8 cellular contexts compared by ENCODE assay signal in the genomic region with DNA sequence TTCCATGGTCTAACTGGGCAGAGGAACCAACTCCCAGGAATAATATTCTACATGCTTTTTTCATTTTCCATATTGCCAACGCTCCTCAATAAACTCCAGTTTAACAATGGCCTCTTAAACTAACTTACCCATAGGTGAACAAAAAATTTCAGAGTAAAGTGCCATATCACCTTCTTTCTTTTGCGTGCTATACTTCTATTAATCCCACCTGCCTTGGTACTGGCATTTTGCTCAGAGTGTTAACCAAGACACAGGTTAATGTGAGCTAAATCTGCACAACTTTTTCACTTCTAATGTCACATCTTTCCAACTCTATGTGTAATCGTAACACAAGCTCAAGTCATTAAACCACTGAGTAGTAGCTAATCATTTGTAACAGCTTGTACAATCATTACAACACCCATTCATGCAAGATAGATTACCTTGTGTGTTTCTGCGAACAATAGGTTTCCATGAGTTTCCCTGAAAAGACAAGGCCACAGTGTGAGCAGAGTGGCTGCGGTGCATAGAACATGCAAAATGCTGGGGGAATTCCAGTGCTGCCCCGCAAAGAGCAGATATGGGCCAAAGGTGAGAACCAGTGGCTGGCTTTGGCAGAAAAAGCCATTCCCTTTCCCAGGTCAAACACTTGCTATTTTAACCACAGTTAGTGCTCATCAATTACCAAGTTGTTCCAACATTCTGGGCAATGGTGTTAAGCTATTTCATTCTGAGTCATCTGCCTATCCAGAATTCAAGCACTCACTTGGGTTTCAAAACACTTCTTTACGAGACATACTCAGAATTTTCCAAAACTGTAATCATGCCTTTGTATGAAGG. TPM values are rescaled to one million over a fixed set of nuclear protein-coding genes. Genes with fewer than 3 reads are reported as not detected.
DNase-seq lines count a peak whose midpoint lies in the region; ATAC-seq, FAIRE-seq and TF ChIP-seq lines count a peak whose summit lies in the region.

No MANE protein-coding gene starts in this region.

- no peaks in the 10 kb centered on the region for H3K9me3 ChIP-seq in psoas muscle

- DNase-seq in activated T-cell treated with anti-CD3 and anti-CD28 coated beads for 48 hours (ENCODE audit: low read depth) (peak; percentile 70), activated T-cell treated with anti-CD3 and anti-CD28 coated beads for 4 hours (no peak), GM19239 (ENCODE audit: insufficient read length, low spot score) (no peak), psoas muscle (no peak), OCI-M2 (lab: John Stamatoyannopoulos, UW; ENCODE audit: unreplicated experiment) (no peak)
- peak; percentile 70 for DNase-seq in activated naive CD4-positive, alpha-beta T cell treated with Interleukin-2 at 50 U/mL for 16 hours
- DNase-seq in stimulated activated CD8-positive, alpha-beta memory T cell treated with anti-CD3 and anti-CD28 coated beads, Interleukin-2, amount 100 ng/mL, for 48 hours (ENCODE audit: low read depth in 2 of 2), result peak; percentile 57 to 67

- intact Hi-C loops in psoas muscle (cut with DNase I), result no loop called here

- no peak overlapping the region for H3K27ac ChIP-seq in psoas muscle

- H3K36me3 ChIP-seq in psoas muscle (ENCODE audit: insufficient read depth in 1 of 2, low read depth in 1 of 2), result no peaks in the 10 kb centered on the region

- FAIRE-seq in GM19239 (lab: Jason Lieb, UNC), result no peak

- TF ChIP-seq CTCF in psoas muscle (IDR thresholded peaks at IDR 0.05), result no peak

- H3K4me1 ChIP-seq in psoas muscle, result no peaks in the 10 kb centered on the region

- peak; percentile 59 for ATAC-seq in HG03378 (IDR thresholded peaks at IDR 0.05; ENCODE audit: unreplicated experiment)
- no peak for ATAC-seq in psoas muscle

- WGBS in psoas muscle, 3 donors, result 82 to 83% (median 82%) methylated on average over 7 of the region's 7 CpGs

- no peaks in the 10 kb centered on the region for H3K27me3 ChIP-seq in psoas muscle (ENCODE audit: insufficient read depth in 3 of 3, low read length in 2 of 3)

- H3K4me3 ChIP-seq in psoas muscle, result no peak overlapping the region

RNA-seq across cellular contexts. Expression of gene TIMD4, which starts 42.8 kb away (rescaled TPM):
- total RNA-seq in psoas muscle, result under 1 TPM in 2 of 4 donors, not detected in 2; 0.16 to 0.21 TPM
- polyA plus RNA-seq in psoas muscle, result under 1 TPM in 2 of 3 donors, not detected in 1; 0.03 to 0.08 TPM

Comparison
In these comparisons a context has a peak if more than half of its experiments do, and no peak if none do; other contexts are left out.
1. DNase-seq: peak in activated T-cell treated with anti-CD3 and anti-CD28 coated beads for 48 hours (single experiment), activated naive CD4-positive, alpha-beta T cell treated with Interleukin-2 at 50 U/mL for 16 hours (single experiment) and stimulated activated CD8-positive, alpha-beta memory T cell treated with anti-CD3 and anti-CD28 coated beads, Interleukin-2, amount 100 ng/mL, for 48 hours (2 of 2); none in activated T-cell treated with anti-CD3 and anti-CD28 coated beads for 4 hours (single experiment), GM19239 (single experiment), psoas muscle (0 of 2) and OCI-M2 (single experiment).